Comparison of ENCODE assay signal across 8 cellular contexts in genomic region chr19:38683393-38684077, GRCh38. TPM values are rescaled to one million over a fixed set of nuclear protein-coding genes. Genes with fewer than 3 reads are reported as not detected.
DNase-seq lines count a peak whose midpoint lies in the region; ATAC-seq and TF ChIP-seq lines count a peak whose summit lies in the region.

No MANE protein-coding gene starts in this region.

- H3K4me1 ChIP-seq in Loucy (ENCODE audit: insufficient read depth, low read length, poor library complexity, severe bottlenecking) = peaks cover 87% of the 10 kb centered on the region

- H3K27ac ChIP-seq in WERI-Rb-1 = peak overlapping the region; percentile 87

- H3K36me3 ChIP-seq in Loucy (ENCODE audit: insufficient read depth, low read length) = peaks cover 12% of the 10 kb centered on the region; the same call in 1 of the 2 replicates
- peaks cover 44% of the 10 kb centered on the region for H3K36me3 ChIP-seq in WERI-Rb-1

- H3K9me2 ChIP-seq in Loucy (replicated peaks; ENCODE audit: low read depth, low read length) = no peaks in the 10 kb centered on the region

- TF ChIP-seq CTCF in Loucy (conservative IDR thresholded peaks at IDR 0.05; ENCODE audit: low read length) (no peak), WERI-Rb-1 (IDR thresholded peaks at IDR 0.05; ENCODE audit: low read depth, low read length) (no peak), choroid plexus epithelial cell (conservative IDR thresholded peaks at IDR 0.05; ENCODE audit: low read depth, low read length) (no peak)

- H2AFZ ChIP-seq in Loucy (ENCODE audit: low read length) = no peak overlapping the region

- DNase-seq in DMS 273 (lab: John Stamatoyannopoulos, UW; ENCODE audit: unreplicated experiment) = peak; percentile 75
- DNase-seq in WERI-Rb-1 = peak; percentile 51
- peak; percentile 95 for DNase-seq in choroid plexus epithelial cell (ENCODE audit: low read depth)
- peak; percentile 84 for DNase-seq in left lobe of liver (ENCODE audit: low spot score)
- DNase-seq in stimulated activated CD8-positive, alpha-beta memory T cell treated with anti-CD3 and anti-CD28 coated beads, Interleukin-12 subunit alpha, Interleukin-12 subunit beta, amount 100 ng/mL, for 1 hour (ENCODE audit: low read depth) = peak; percentile 40
- DNase-seq in NCI-H1048 (lab: John Stamatoyannopoulos, UW) = no peak

- peak overlapping the region; percentile 54 for H3K4me2 ChIP-seq in Loucy (ENCODE audit: low read depth, low read length, poor library complexity, severe bottlenecking)

- H3K4me3 ChIP-seq in Loucy (ENCODE audit: low read length, poor library complexity, severe bottlenecking) = peak overlapping the region; percentile 8
- H3K4me3 ChIP-seq in WERI-Rb-1 (ENCODE audit: low read depth, low read length) = no peak overlapping the region
- no peak overlapping the region for H3K4me3 ChIP-seq in choroid plexus epithelial cell (ENCODE audit: low read depth, low read length)

- H4K20me1 ChIP-seq in Loucy (ENCODE audit: insufficient read depth, low read length, poor library complexity, severe bottlenecking) = peaks cover 26% of the 10 kb centered on the region

- no peaks in the 10 kb centered on the region for H3F3A ChIP-seq in Loucy (ENCODE audit: low read depth)

- H3K27me3 ChIP-seq in Loucy (ENCODE audit: insufficient read depth, low read length, poor library complexity, severe bottlenecking) = no peaks in the 10 kb centered on the region
- no peaks in the 10 kb centered on the region for H3K27me3 ChIP-seq in WERI-Rb-1 (ENCODE audit: insufficient read depth, low read depth, severe bottlenecking)

- H3K9ac ChIP-seq in Loucy (ENCODE audit: low read depth, low read length, poor library complexity, severe bottlenecking) = peak overlapping the region; percentile 67

- ATAC-seq in left lobe of liver (peak; percentile 76), GM19397 (IDR thresholded peaks at IDR 0.05; ENCODE audit: unreplicated experiment) (no peak)

- peaks cover 100% of the 10 kb centered on the region for H3K79me2 ChIP-seq in Loucy (ENCODE audit: insufficient read depth, low read length)

- H3K9me3 ChIP-seq in Loucy (ENCODE audit: insufficient read depth, low read depth, low read length) = no peaks in the 10 kb centered on the region
- H3K9me3 ChIP-seq in WERI-Rb-1 (ENCODE audit: severe bottlenecking) = no peaks in the 10 kb centered on the region

RNA-seq across cellular contexts. Expression of gene ACTN4, which starts 36.1 kb away (rescaled TPM):
- 156 TPM for total RNA-seq in left lobe of liver
